In the genomic region with DNA sequence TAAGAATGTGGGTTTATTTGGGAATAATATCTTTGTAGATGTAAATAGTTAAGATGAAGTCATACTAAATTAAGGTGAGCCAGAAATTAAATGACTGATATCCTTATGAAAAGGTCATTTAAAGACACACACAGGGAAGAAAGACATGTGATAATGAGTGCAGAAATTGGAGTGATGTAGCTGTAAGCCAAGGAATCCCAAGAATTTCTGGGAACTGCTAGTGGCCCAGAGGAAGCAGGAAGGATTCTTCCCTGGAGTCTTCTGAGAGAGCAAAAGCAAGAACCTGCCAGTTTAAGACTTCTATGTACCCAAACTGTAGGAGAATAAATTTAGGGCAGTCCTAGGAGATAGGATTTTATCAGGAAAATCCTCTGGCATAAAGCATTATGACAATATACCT, we compare ENCODE assay signal across 1 cellular context.
A peak's percentile ranks its signal among the peaks of the same experiment; 100 is the strongest.
TF ChIP-seq lines count a peak whose summit lies in the region.

No MANE protein-coding gene starts in this region.

TF ChIP-seq in GM23338, 12 proteins besides CTCF, POLR2A, EP300 and RAD21 (continued from another document):
- peak; percentile 62 for TF ChIP-seq ZNF462 (CRISPR knock-in tag; IDR thresholded peaks at IDR 0.05)
- TF ChIP-seq CREB1 (CRISPR knock-in tag; IDR thresholded peaks at IDR 0.05; ENCODE audit: low read depth) = no peak
- peak; percentile 79; the same call in 1 of the 2 replicates for TF ChIP-seq NANOG (IDR thresholded peaks at IDR 0.05; ENCODE audit: borderline replicate concordance)
- TF ChIP-seq EZH2 (IDR thresholded peaks at IDR 0.05; ENCODE audit: low read depth, unreplicated experiment) = no peak
- TF ChIP-seq REST (IDR thresholded peaks at IDR 0.05; ENCODE audit: unreplicated experiment) = no peak
